ENCODE assay signal across 8 cellular contexts in genomic region chr19:10461047-10461949, GRCh38. TPM values are rescaled to one million over a fixed set of nuclear protein-coding genes. Genes with fewer than 3 reads are reported as not detected.
DNase-seq lines count a peak whose midpoint lies in the region; ATAC-seq and TF ChIP-seq lines count a peak whose summit lies in the region.

No MANE protein-coding gene starts in this region.

- H3K36me3 ChIP-seq in A673 (ENCODE audit: insufficient read depth, low read length, poor library complexity, severe bottlenecking): peaks cover 10% of the 10 kb centered on the region
- no peaks in the 10 kb centered on the region for H3K36me3 ChIP-seq in neural cell (ENCODE audit: insufficient read depth, low read length)

- no peak overlapping the region for H3K9ac ChIP-seq in neural cell (ENCODE audit: low read length)

- no peak for TF ChIP-seq EP300 in neural cell (conservative IDR thresholded peaks at IDR 0.05; ENCODE audit: poor library complexity, severe bottlenecking)

- no peaks in the 10 kb centered on the region for H3F3A ChIP-seq in neural cell (ENCODE audit: insufficient read depth, low read length, poor library complexity, severe bottlenecking)

- CTCF ChIA-PET in A673 (lab: Charles Lee): no interaction called here

- H3K4me3 ChIP-seq in A673 (ENCODE audit: low read depth, low read length, poor library complexity, severe bottlenecking): no peak overlapping the region
- peak overlapping the region; percentile 38 for H3K4me3 ChIP-seq in fibroblast of villous mesenchyme (ENCODE audit: low read depth, low read length)
- H3K4me3 ChIP-seq in neural cell (ENCODE audit: low read length): peak overlapping the region; percentile 54

- H3K4me2 ChIP-seq in neural cell (ENCODE audit: low read length): no peak overlapping the region

- no TSS peak for BruUV-seq in A673 (replicated peaks; lab: Mats Ljungman, UMichigan)

- no peaks in the 10 kb centered on the region for H4K20me1 ChIP-seq in neural cell (ENCODE audit: insufficient read depth)

- H3K27ac ChIP-seq in A673 (ENCODE audit: low read depth, low read length, poor library complexity, severe bottlenecking) (no peak overlapping the region), neural cell (ENCODE audit: low read length) (no peak overlapping the region)

- H2AFZ ChIP-seq in neural cell (ENCODE audit: low read depth, low read length): no peak overlapping the region

- H3K27me3 ChIP-seq in A673 (replicated peaks; ENCODE audit: insufficient read depth, low read depth, low read length, poor library complexity) (no peaks in the 10 kb centered on the region), neural cell (ENCODE audit: insufficient read depth, low read depth, low read length) (no peaks in the 10 kb centered on the region)

- TF ChIP-seq RAD21 in neural cell (conservative IDR thresholded peaks at IDR 0.05): no peak

- POLR2A ChIA-PET in A673 (lab: Charles Lee; ENCODE audit: low non-redundant PET): no interaction called here

- ATAC-seq in GM19023 (IDR thresholded peaks at IDR 0.05; ENCODE audit: unreplicated experiment) (peak; percentile 91), HG03457 (IDR thresholded peaks at IDR 0.05; ENCODE audit: unreplicated experiment) (peak; percentile 72)

- H3K9me3 ChIP-seq in A673 (ENCODE audit: low read depth, low read length, poor library complexity, severe bottlenecking) (no peaks in the 10 kb centered on the region), neural cell (ENCODE audit: low read length) (no peaks in the 10 kb centered on the region)

- TF ChIP-seq CTCF in A673 (conservative IDR thresholded peaks at IDR 0.05; ENCODE audit: low read depth, low read length) (no peak), fibroblast of villous mesenchyme (IDR thresholded peaks at IDR 0.05; ENCODE audit: insufficient read depth, low read depth, low read length) (no peak), neural cell (IDR thresholded peaks at IDR 0.05; ENCODE audit: poor library complexity, severe bottlenecking) (no peak)

- H3K4me1 ChIP-seq in A673 (ENCODE audit: insufficient read depth, low read length, poor library complexity, severe bottlenecking): no peaks in the 10 kb centered on the region

- DNase-seq in A673 (ENCODE audit: low spot score): peak; percentile 65
- peak; percentile 78 for DNase-seq in RPMI8226
- DNase-seq in activated effector memory CD4-positive, alpha-beta T cell treated with anti-CD3 and anti-CD28 coated beads, Interleukin-2, amount 50 U/mL, for 16 hours: peak; percentile 94
- peak; percentile 88 for DNase-seq in fibroblast of villous mesenchyme (ENCODE audit: low read depth)
- DNase-seq in stimulated activated naive CD4-positive, alpha-beta T cell (lab: John Stamatoyannopoulos, UW): peak; percentile 57 to 90 (median 77)

- H3K9me2 ChIP-seq in neural cell (ENCODE audit: insufficient read depth, low read length): no peaks in the 10 kb centered on the region

- no peaks in the 10 kb centered on the region for H3K79me2 ChIP-seq in neural cell (replicated peaks; ENCODE audit: insufficient read depth, low read length)

- intact Hi-C loops in A673 (cut with micrococcal nuclease; ENCODE audit: unreplicated experiment): no loop called here

TF ChIP-seq in neural cell, 6 proteins besides CTCF, POLR2A, EP300 and RAD21:
- TF ChIP-seq EZH2 (IDR thresholded peaks at IDR 0.05; ENCODE audit: borderline replicate concordance, insufficient read depth, low read length, poor library complexity, severe bottlenecking) (no peak), SMC3 (conservative IDR thresholded peaks at IDR 0.05; ENCODE audit: poor library complexity) (no peak), TAF1 (IDR thresholded peaks at IDR 0.05; ENCODE audit: low read depth) (no peak), REST (IDR thresholded peaks at IDR 0.05; ENCODE audit: borderline replicate concordance) (no peak), POLR2AphosphoS5 (IDR thresholded peaks at IDR 0.05) (no peak), MXI1 (conservative IDR thresholded peaks at IDR 0.05; ENCODE audit: poor library complexity, severe bottlenecking) (no peak)
TF ChIP-seq in neural cell: peak in this region for 0.

RNA-seq across cellular contexts. Expression of gene PDE4A, which starts 41.0 kb away (rescaled TPM):
- total RNA-seq in A673 (2021): 32.5 and 40.1 TPM in 2 replicates
- total RNA-seq in fibroblast of villous mesenchyme: 3.9 and 4.8 TPM in 2 replicates
- polyA plus RNA-seq in neural cell: 3.4 and 4.7 TPM in 2 replicates
- 4.9 and 8.0 TPM in 2 replicates for polyA minus RNA-seq in neural cell

RNA-seq across cellular contexts. Expression of gene KEAP1, which starts 41.9 kb away (rescaled TPM):
- total RNA-seq in A673 (2021) (112 TPM in 2 replicates), fibroblast of villous mesenchyme (60.5 and 61.5 TPM in 2 replicates)
- 39.0 and 47.9 TPM in 2 replicates for polyA plus RNA-seq in neural cell
- polyA minus RNA-seq in neural cell: 39.2 and 46.7 TPM in 2 replicates

RNA-seq across cellular contexts. Expression of gene S1PR5, which starts 55.9 kb away (rescaled TPM):
- total RNA-seq in A673 (2021) (0.41 and 1.1 TPM in 2 replicates), fibroblast of villous mesenchyme (1.3 and 2.9 TPM in 2 replicates)
- not detected in 2 replicates for polyA plus RNA-seq in neural cell
- polyA minus RNA-seq in neural cell: not detected in 2 replicates

RNA-seq across cellular contexts. Expression of gene CDC37, which starts 58.0 kb away (rescaled TPM):
- 272 and 288 TPM in 2 replicates for total RNA-seq in A673 (2021)
- 140 and 164 TPM in 2 replicates for total RNA-seq in fibroblast of villous mesenchyme
- 359 and 408 TPM in 2 replicates for polyA plus RNA-seq in neural cell
- 80.1 and 87.2 TPM in 2 replicates for polyA minus RNA-seq in neural cell
